In the genomic region with DNA sequence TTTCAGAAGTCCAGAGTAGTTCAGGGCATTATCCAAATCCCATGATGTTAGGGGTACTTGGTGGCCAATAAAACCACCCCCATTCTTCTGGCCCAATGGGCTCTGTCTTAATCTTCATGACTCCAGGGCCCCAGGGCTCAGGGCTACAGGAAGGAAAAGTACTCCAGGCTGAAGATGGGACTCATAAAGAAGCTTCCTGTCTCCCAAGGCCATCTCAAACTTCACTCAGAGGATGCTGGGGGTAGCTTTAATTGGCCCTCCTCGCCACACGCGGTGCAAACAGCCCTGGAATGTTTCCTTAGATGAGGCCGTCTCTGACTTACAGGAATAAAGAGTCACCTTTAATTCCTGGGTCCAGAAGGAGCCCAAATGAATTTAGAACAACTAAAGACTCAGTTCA, we compare ENCODE assay signal across 21 cellular contexts. TPM values are rescaled to one million over a fixed set of nuclear protein-coding genes. Genes with fewer than 3 reads are reported as not detected.
DNase-seq lines count a peak whose midpoint lies in the region; ATAC-seq and TF ChIP-seq lines count a peak whose summit lies in the region.
"Had no signal": no experiment of that assay in that cellular context is flagged by ENCODE, and none has a peak within 500 bp of the region (broad histone marks: within the 10 kb centered on the region; RNA-seq: fewer than 3 reads in every experiment).

No MANE protein-coding gene starts in this region.

- CTCF ChIA-PET in IMR-90 (lab: Yijun Ruan, JAX) = interaction anchor here (0.6 to 0.8 kb wide), 2 partner anchors 9 to 12 kb away, joined by 3 to 4 read pairs; no protein-coding TSS in a partner anchor

- in situ Hi-C loops in IMR-90 (cut with MboI; ENCODE audit: low sequenced_read_pairs) = loop anchor here (10.0 kb wide), 1 partner anchor 599 kb away; no protein-coding TSS in a partner anchor

- H3K9me3 ChIP-seq in IMR-90 (ENCODE audit: control insufficient read depth, insufficient read depth, low read length) = peaks cover 11% of the 10 kb centered on the region
- H3K9me3 ChIP-seq in RWPE2 (ENCODE audit: severe bottlenecking) = no peaks in the 10 kb centered on the region

- H3K18ac ChIP-seq in IMR-90 (ENCODE audit: low read depth, low read length) = no peak overlapping the region

- dilution Hi-C loops in IMR-90 (cut with HindIII; ENCODE audit: low sequenced_read_pairs, unreplicated experiment) = no loop called here

- H2AFZ ChIP-seq in IMR-90 (replicated peaks; ENCODE audit: low read length, poor library complexity) = no peak overlapping the region

- H3K14ac ChIP-seq in IMR-90 (replicated peaks; ENCODE audit: low read depth, low read length) = no peak overlapping the region

- no peak overlapping the region for H4K8ac ChIP-seq in IMR-90 (ENCODE audit: low read depth in 2 of 2, low read length in 2 of 2)

- H3K23ac ChIP-seq in IMR-90 (ENCODE audit: low read depth, low read length) = no peak overlapping the region

- no peak overlapping the region for H3K27ac Mint-ChIP-seq in activated T-helper 17 cell treated with anti-CD3 and anti-CD28 coated beads, Interleukin-2, amount 50 U/mL, for 72 hours
- H3K27ac Mint-ChIP-seq: B cell; CD4-positive, alpha-beta T cell; CD8-positive, alpha-beta T cell had no signal

- H3K4me3 Mint-ChIP-seq in activated T-helper 17 cell treated with anti-CD3 and anti-CD28 coated beads, Interleukin-2, amount 50 U/mL, for 72 hours = no peak overlapping the region
- H3K4me3 Mint-ChIP-seq: B cell; CD4-positive, alpha-beta T cell; CD8-positive, alpha-beta T cell had no signal

- H2AK5ac ChIP-seq in IMR-90 (ENCODE audit: low read depth, low read length) = no peak overlapping the region; the same call in 1 of the 2 replicates

- no peak for TF ChIP-seq RAD21 in IMR-90 (IDR thresholded peaks at IDR 0.05; ENCODE audit: low read length)

- no peak overlapping the region for H2AK9ac ChIP-seq in IMR-90 (replicated peaks; ENCODE audit: low read depth, low read length, poor library complexity)

- H4K20me1 ChIP-seq in IMR-90 (ENCODE audit: insufficient read depth, low read length) = no peaks in the 10 kb centered on the region
- H4K20me1 ChIP-seq: BLaER1 treated with 17β-estradiol and CSF1 and Interleukin-3, amounts not matched to agents 10 nM and 100 nM had no signal

- TF ChIP-seq POLR2A in IMR-90 (IDR thresholded peaks at IDR 0.05; ENCODE audit: low read depth, low read length) = no peak

- no peak overlapping the region for H3K9ac ChIP-seq in IMR-90 (ENCODE audit: low read depth, low read length)
- H3K9ac ChIP-seq: BLaER1 treated with 17β-estradiol and CSF1 and Interleukin-3, amounts not matched to agents 10 nM and 100 nM had no signal

- peaks cover 21% of the 10 kb centered on the region for H3K9me3 Mint-ChIP-seq in activated T-helper 17 cell treated with anti-CD3 and anti-CD28 coated beads, Interleukin-2, amount 50 U/mL, for 72 hours

- H3K4me1 ChIP-seq in IMR-90 (ENCODE audit: control insufficient read depth, insufficient read depth, low read length) (no peaks in the 10 kb centered on the region; the same call in 1 of the 2 replicates), RWPE2 (ENCODE audit: insufficient read depth, poor library complexity, severe bottlenecking) (peaks cover 17% of the 10 kb centered on the region)
- H3K4me1 ChIP-seq: A549; BLaER1 treated with 17β-estradiol and CSF1 and Interleukin-3, amounts not matched to agents 10 nM and 100 nM had no signal

- H3K4me3 ChIP-seq in IMR-90 (ENCODE audit: insufficient read depth, low read depth, low read length) (no peak overlapping the region), RWPE2 (ENCODE audit: severe bottlenecking) (no peak overlapping the region)
- H3K4me3 ChIP-seq: A549; BLaER1 treated with 17β-estradiol and CSF1 and Interleukin-3, amounts not matched to agents 10 nM and 100 nM; GM12878 had no signal

- intact Hi-C loops in IMR-90 (cut with micrococcal nuclease) (no loop called here), Right ventricle myocardium inferior (cut with DNase I) (no loop called here)

- TF ChIP-seq CTCF in IMR-90 (conservative IDR thresholded peaks at IDR 0.05; ENCODE audit: low read depth, low read length) = no peak
- TF ChIP-seq CTCF in RWPE2 (IDR thresholded peaks at IDR 0.05; ENCODE audit: poor library complexity, severe bottlenecking) = no peak

- 0 out of 2 replicates have a peak, but pooled peaks cover 4% of the 10 kb centered on the region for H3K9me1 ChIP-seq in IMR-90 (ENCODE audit: insufficient read depth, low read length)

- 0 out of 3 replicates have a peak overlapping the region, but pooled peaks have one; percentile 28 for H2BK15ac ChIP-seq in IMR-90 (ENCODE audit: low read depth, low read length)

- H3K4ac ChIP-seq in IMR-90 (ENCODE audit: low read depth, low read length) = no peak overlapping the region

- 0 out of 2 replicates have a peak overlapping the region, but pooled peaks have one; percentile 5 for H2BK20ac ChIP-seq in IMR-90 (ENCODE audit: low read depth, low read length)

- H3K4me1 Mint-ChIP-seq in activated T-helper 17 cell treated with anti-CD3 and anti-CD28 coated beads, Interleukin-2, amount 50 U/mL, for 72 hours = no peaks in the 10 kb centered on the region
- H3K4me1 Mint-ChIP-seq: B cell had no signal

- no CpG with 5 or more reads among the region's 4 CpGs for WGBS in IMR-90 (ENCODE audit: extremely low coverage in 2 of 2, insufficient read length in 1 of 2), 2 experiments

- H3K27me3 Mint-ChIP-seq in activated T-helper 17 cell treated with anti-CD3 and anti-CD28 coated beads, Interleukin-2, amount 50 U/mL, for 72 hours = peaks cover 27% of the 10 kb centered on the region

- no peaks in the 10 kb centered on the region for H3K36me3 Mint-ChIP-seq in activated T-helper 17 cell treated with anti-CD3 and anti-CD28 coated beads, Interleukin-2, amount 50 U/mL, for 72 hours (ENCODE audit: low read depth)
- H3K36me3 Mint-ChIP-seq: CD8-positive, alpha-beta T cell had no signal

- H3K4me2 ChIP-seq in IMR-90 (ENCODE audit: low read depth, low read length) = no peak overlapping the region
- H3K4me2 ChIP-seq: A549; BLaER1 treated with 17β-estradiol and CSF1 and Interleukin-3, amounts not matched to agents 10 nM and 100 nM had no signal

- ATAC-seq in IMR-90 (ENCODE audit: low read depth) = no peak
- ATAC-seq in RWPE2 (ENCODE audit: low read depth) = no peak
- no peak for ATAC-seq in activated T-helper 17 cell treated with anti-CD3 and anti-CD28 coated beads, Interleukin-2, amount 50 U/mL, for 72 hours (replicated peaks)
- no peak for ATAC-seq in HG02870 (IDR thresholded peaks at IDR 0.05; ENCODE audit: unreplicated experiment)
- no peak for ATAC-seq in Right ventricle myocardium inferior
- ATAC-seq: A549; CD8-positive, alpha-beta T cell; GM12878 had no signal

- H4K91ac ChIP-seq in IMR-90 (ENCODE audit: insufficient read depth, low read depth, low read length) = no peak overlapping the region

- H3K36me3 ChIP-seq in IMR-90 (ENCODE audit: control insufficient read depth, insufficient read depth, low read length) (no peaks in the 10 kb centered on the region), RWPE2 (ENCODE audit: low read depth) (no peaks in the 10 kb centered on the region)

- H3K27me3 ChIP-seq in IMR-90 (ENCODE audit: control insufficient read depth, insufficient read depth, low read length) (no peaks in the 10 kb centered on the region), RWPE2 (ENCODE audit: insufficient read depth, poor library complexity, severe bottlenecking) (no peaks in the 10 kb centered on the region)
- H3K27me3 ChIP-seq: BLaER1 treated with 17β-estradiol and CSF1 and Interleukin-3, amounts not matched to agents 10 nM and 100 nM had no signal

- no peak overlapping the region for H2BK5ac ChIP-seq in IMR-90 (ENCODE audit: low read depth, low read length, poor library complexity, severe bottlenecking)

- no peak overlapping the region for H4K5ac ChIP-seq in IMR-90 (ENCODE audit: low read depth, low read length)

- H3K79me1 ChIP-seq in IMR-90 (ENCODE audit: low read depth in 1 of 2, low read length in 2 of 2) = no peaks in the 10 kb centered on the region

- BruUV-seq in IMR-90 (replicated peaks; lab: Mats Ljungman, UMichigan) = no TSS peak

- POLR2A ChIA-PET in IMR-90 (lab: Charles Lee; ENCODE audit: unreplicated experiment) = no interaction called here

- DNase-seq in EH (ENCODE audit: low read depth) = peak; percentile 52
- DNase-seq in IMR-90 = no peak
- peak; percentile 7 for DNase-seq in RWPE2 (ENCODE audit: low spot score)
- DNase-seq in islet precursor cell = peak; percentile 37
- no peak for DNase-seq in Right ventricle myocardium inferior (ENCODE audit: missing footprints)
- DNase-seq: AML-193; Caco-2; Calu3; CD4-positive, alpha-beta T cell; CD8-positive, alpha-beta T cell; DMS79 treated with DMSO at 0.1 percent for 48 hours; EL; GDM1 had no signal

- no peak overlapping the region for H3K27ac ChIP-seq in IMR-90 (ENCODE audit: insufficient read depth, low read length)
- no peak overlapping the region for H3K27ac ChIP-seq in RWPE2 (ENCODE audit: poor library complexity, severe bottlenecking)
- H3K27ac ChIP-seq: 22Rv1; A549; BLaER1 treated with 17β-estradiol and CSF1 and Interleukin-3, amounts not matched to agents 10 nM and 100 nM; C4-2B had no signal

- peak overlapping the region; percentile 19 for H2BK120ac ChIP-seq in IMR-90 (ENCODE audit: low read depth, low read length)

- no peak overlapping the region for H3K56ac ChIP-seq in IMR-90 (ENCODE audit: extremely low read depth, insufficient read depth, low read length)

TF ChIP-seq in IMR-90, 13 proteins besides CTCF, POLR2A, EP300 and RAD21:
- no peak for TF ChIP-seq FOS (IDR thresholded peaks at IDR 0.05; ENCODE audit: low read depth, low read length)
- no peak for TF ChIP-seq CHD1 (IDR thresholded peaks at IDR 0.05; ENCODE audit: low read depth, low read length)
- no peak for TF ChIP-seq BHLHE40 (IDR thresholded peaks at IDR 0.05; ENCODE audit: low read depth, low read length)

RNA-seq across cellular contexts. Expression of gene BOD1, which starts 52.3 kb away (rescaled TPM):
- total RNA-seq in IMR-90 (2012; rRNA removed) = 71.7 and 74.7 TPM in 2 replicates
- polyA plus RNA-seq in IMR-90 (2012; rRNA removed) = 48.5 and 57.9 TPM in 2 replicates
- 24.1 and 26.3 TPM in 2 replicates for polyA plus RNA-seq in IMR-90 (2012; cell fraction: cytosol; rRNA removed)
- polyA plus RNA-seq in IMR-90 (2012; cell fraction: nucleus; rRNA removed; ENCODE audit: low replicate concordance) = 36.9 and 116 TPM in 2 replicates
- 10 to 100 TPM; 23.1 to 24.9 TPM for total RNA-seq in activated T-helper 17 cell treated with anti-CD3 and anti-CD28 coated beads, Interleukin-2, amount 50 U/mL, for 72 hours
- total RNA-seq in Right ventricle myocardium inferior = 46.4 TPM

Comparison
In these comparisons a context has a peak if more than half of its experiments do, and no peak if none do; other contexts are left out.
1. DNase-seq: peak in EH (single experiment), RWPE2 (single experiment) and islet precursor cell (single experiment); none in IMR-90 (single experiment) and Right ventricle myocardium inferior (single experiment).